8 cellular contexts compared by ENCODE assay signal in the genomic region with DNA sequence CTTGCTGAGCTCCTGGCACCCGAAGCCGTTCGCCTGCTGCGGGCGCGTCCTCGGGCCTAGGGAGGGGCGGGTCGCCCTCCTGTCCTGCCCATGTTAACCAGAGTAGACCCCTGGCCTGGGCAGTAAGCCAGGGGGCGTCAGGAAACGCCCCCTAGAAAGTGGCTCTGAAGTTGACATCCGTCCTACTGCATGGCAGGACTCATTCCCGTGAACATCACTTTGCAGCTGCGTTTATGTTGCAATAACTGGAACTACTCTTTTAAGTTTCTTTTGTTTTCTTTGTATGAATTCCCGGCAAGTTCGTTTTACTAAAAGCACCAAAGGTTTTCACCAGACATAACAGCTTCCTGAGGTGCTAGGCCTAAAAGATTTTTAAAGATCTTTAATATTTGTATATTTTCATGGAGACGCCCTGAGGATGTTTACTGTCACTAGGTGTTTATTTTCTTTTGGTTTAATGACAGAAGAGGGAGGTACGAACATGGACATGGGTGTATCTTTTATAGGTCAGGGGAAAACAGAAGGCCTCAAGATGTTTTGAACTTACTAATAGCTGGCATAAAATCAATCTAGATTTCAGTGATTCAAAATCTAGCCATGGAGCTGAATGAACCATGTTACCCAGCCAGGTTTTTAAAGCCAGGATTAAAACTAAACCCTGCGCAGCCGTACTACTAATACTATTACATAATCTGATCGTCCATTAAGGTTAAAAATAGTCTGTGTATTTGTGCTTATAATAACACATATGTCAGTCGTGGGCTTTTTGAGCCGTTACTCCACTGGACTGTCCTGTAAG. TPM values are rescaled to one million over a fixed set of nuclear protein-coding genes. Genes with fewer than 3 reads are reported as not detected.
A peak's percentile ranks its signal among the peaks of the same experiment; 100 is the strongest.
DNase-seq lines count a peak whose midpoint lies in the region; ATAC-seq and TF ChIP-seq lines count a peak whose summit lies in the region.

No MANE protein-coding gene starts in this region.

- H3K9me3 Mint-ChIP-seq in neural crest cell: no peaks in the 10 kb centered on the region

- H3K4me1 Mint-ChIP-seq in T-helper 17 cell: peaks cover 14% of the 10 kb centered on the region
- H3K4me1 Mint-ChIP-seq in neural crest cell: peaks cover 25% of the 10 kb centered on the region

- no peaks in the 10 kb centered on the region for H3K9me3 ChIP-seq in T-helper 17 cell (ENCODE audit: control insufficient read depth, low read length, poor library complexity, severe bottlenecking)

- peak overlapping the region; percentile 95 for H3K4me3 Mint-ChIP-seq in T-helper 17 cell
- H3K4me3 Mint-ChIP-seq in neural crest cell: peak overlapping the region; percentile 89

- TF ChIP-seq CTCF in fibroblast of mammary gland (conservative IDR thresholded peaks at IDR 0.05; ENCODE audit: control insufficient read depth, insufficient read depth, low read depth, low read length) (no peak), neural crest cell (conservative IDR thresholded peaks at IDR 0.05) (no peak)

- peak; percentile 15 for ATAC-seq in HG03342 (IDR thresholded peaks at IDR 0.05; ENCODE audit: unreplicated experiment)
- ATAC-seq in T-helper 17 cell: no peak
- no peak for ATAC-seq in HG03469 (IDR thresholded peaks at IDR 0.05; ENCODE audit: unreplicated experiment)

- H3K4me3 ChIP-seq in fibroblast of mammary gland (ENCODE audit: control insufficient read depth, low read depth, low read length): peak overlapping the region; percentile 67

- DNase-seq in D341Med (ENCODE audit: low spot score): peak; percentile 51
- no peak for DNase-seq in T-helper 17 cell
- peak; percentile 77 for DNase-seq in fibroblast of mammary gland (ENCODE audit: low read depth)
- no peak for DNase-seq in neural crest cell (ENCODE audit: low read depth, low spot score)
- no peak for DNase-seq in iPS-NIHi7 (ENCODE audit: extremely low spot score)
- DNase-seq in kidney tubule cell (ENCODE audit: low spot score): no peak

- H3K27me3 Mint-ChIP-seq in T-helper 17 cell (no peaks in the 10 kb centered on the region), neural crest cell (ENCODE audit: low read depth) (no peaks in the 10 kb centered on the region)

- no peaks in the 10 kb centered on the region for H3K36me3 Mint-ChIP-seq in T-helper 17 cell (ENCODE audit: low read depth)
- H3K36me3 Mint-ChIP-seq in neural crest cell (ENCODE audit: low read depth): no peaks in the 10 kb centered on the region

- H3K27ac Mint-ChIP-seq in T-helper 17 cell (peak overlapping the region; percentile 93), neural crest cell (ENCODE audit: unreplicated experiment) (peak overlapping the region; percentile 99)

RNA-seq across cellular contexts. Expression of a gene that starts 1.0 kb away (rescaled TPM):
- total RNA-seq in T-helper 17 cell: 1 to 10 TPM; 7.7 to 8.7 TPM
- total RNA-seq in neural crest cell: 6.8 and 7.6 TPM in 2 replicates

RNA-seq across cellular contexts. Expression of a gene that starts 20.5 kb away (rescaled TPM):
- total RNA-seq in T-helper 17 cell (10 to 100 TPM; 27.1 to 30.4 TPM), neural crest cell (19.6 and 25.2 TPM in 2 replicates)

Comparison
In these comparisons a context has a peak if more than half of its experiments do, and no peak if none do; other contexts are left out.
1. DNase-seq: peak in D341Med (single experiment) and fibroblast of mammary gland (single experiment); none in T-helper 17 cell (0 of 3), neural crest cell (single experiment), iPS-NIHi7 (single experiment) and kidney tubule cell (single experiment).